ENCODE assay signal across 21 cellular contexts in genomic region chr20:50026746-50027575, GRCh38. TPM values are rescaled to one million over a fixed set of nuclear protein-coding genes. Genes with fewer than 3 reads are reported as not detected.
A peak's percentile ranks its signal among the peaks of the same experiment; 100 is the strongest.
DNase-seq lines count a peak whose midpoint lies in the region; ATAC-seq, FAIRE-seq and TF ChIP-seq lines count a peak whose summit lies in the region.
"Had no signal": no experiment of that assay in that cellular context is flagged by ENCODE, and none has a peak within 500 bp of the region (broad histone marks: within the 10 kb centered on the region; RNA-seq: fewer than 3 reads in every experiment).

No MANE protein-coding gene starts in this region.

- intact Hi-C loops in Calu3 (cut with micrococcal nuclease; ENCODE audit: unreplicated experiment) = no loop called here

- no peaks in the 10 kb centered on the region for H3K36me3 ChIP-seq in RWPE2 (ENCODE audit: low read depth)
- no peaks in the 10 kb centered on the region for H3K36me3 ChIP-seq in rectal smooth muscle tissue (ENCODE audit: control insufficient read depth, insufficient read depth, low read length)

- in situ Hi-C loops in GM13977 (cut with MboI; ENCODE audit: low pct_unique_long_range_greater_than_20kb, low sequenced_read_pairs, unreplicated experiment) = no loop called here

- no peak overlapping the region for H3K4me3 ChIP-seq in RWPE2 (ENCODE audit: severe bottlenecking)
- H3K4me3 ChIP-seq in fibroblast of mammary gland (ENCODE audit: control insufficient read depth, low read depth, low read length) = no peak overlapping the region
- no peak overlapping the region for H3K4me3 ChIP-seq in rectal smooth muscle tissue (ENCODE audit: low read length)
- H3K4me3 ChIP-seq: psoas muscle had no signal

- no peak for ATAC-seq in RWPE2 (ENCODE audit: low read depth)
- no peak for ATAC-seq in GM21825 (IDR thresholded peaks at IDR 0.05; ENCODE audit: unreplicated experiment)
- ATAC-seq: natural killer cell had no signal

- peak overlapping the region; percentile 1 for H3K27ac Mint-ChIP-seq in Calu3 (ENCODE audit: unreplicated experiment)
- H3K27ac Mint-ChIP-seq: CD8-positive, alpha-beta memory T cell; memory B cell; natural killer cell; T-helper 1 cell treated with Interleukin-12 subunit alpha and Interleukin-12 subunit beta and Interleukin-4 antibody, amounts not matched to agents 30 μg/mL and 1 μg/mL, for 36 hours had no signal

- TF ChIP-seq CTCF in Calu3 (IDR thresholded peaks at IDR 0.05; ENCODE audit: unreplicated experiment) (no peak), RWPE2 (IDR thresholded peaks at IDR 0.05; ENCODE audit: poor library complexity, severe bottlenecking) (no peak), fibroblast of mammary gland (conservative IDR thresholded peaks at IDR 0.05; ENCODE audit: control insufficient read depth, insufficient read depth, low read depth, low read length) (no peak), GM13977 (IDR thresholded peaks at IDR 0.05; ENCODE audit: extremely low read depth, insufficient read depth, missing control alignments) (no peak)

- H3K27me3 Mint-ChIP-seq in Calu3 (ENCODE audit: unreplicated experiment) = no peaks in the 10 kb centered on the region

- H3K9ac ChIP-seq in rectal smooth muscle tissue (ENCODE audit: low read length) = no peak overlapping the region

- no peak for FAIRE-seq in urothelium cell line (lab: Jason Lieb, UNC)
- FAIRE-seq: endometrium, keratinocyte had no signal

- CTCF ChIA-PET in Calu3 (lab: Charles Lee) = interaction anchor here (0.6 to 0.7 kb wide), 2 partner anchors 19 to 434 kb away, joined by 3 read pairs; no protein-coding TSS in a partner anchor

- peaks cover 27% of the 10 kb centered on the region for H3K4me1 ChIP-seq in RWPE2 (ENCODE audit: insufficient read depth, poor library complexity, severe bottlenecking)
- H3K4me1 ChIP-seq in rectal smooth muscle tissue (ENCODE audit: control insufficient read depth, insufficient read depth, low read length) = peaks cover 6% of the 10 kb centered on the region

- no TSS peak for BruUV-seq in Calu3 (replicated peaks; lab: Mats Ljungman, UMichigan)

- H3K4me1 Mint-ChIP-seq in Calu3 (ENCODE audit: low read depth, unreplicated experiment) = peaks cover 58% of the 10 kb centered on the region
- H3K4me1 Mint-ChIP-seq: CD8-positive, alpha-beta memory T cell had no signal

- H3K9me3 Mint-ChIP-seq in Calu3 (ENCODE audit: low read depth, unreplicated experiment) = no peaks in the 10 kb centered on the region
- H3K9me3 Mint-ChIP-seq: CD8-positive, alpha-beta memory T cell; memory B cell; natural killer cell; T-helper 1 cell treated with Interleukin-12 subunit alpha and Interleukin-12 subunit beta and Interleukin-4 antibody, amounts not matched to agents 30 μg/mL and 1 μg/mL, for 36 hours had no signal

- no peak for DNase-seq in Calu3
- DNase-seq in RWPE2 (ENCODE audit: low spot score) = no peak
- peak; percentile 24 for DNase-seq in fibroblast of mammary gland (ENCODE audit: low read depth)
- no peak for DNase-seq in urothelium cell line (ENCODE audit: low spot score)
- DNase-seq in GM13977 (ENCODE audit: low spot score) = no peak
- no peak for DNase-seq in 8988T
- DNase-seq: activated naive CD4-positive, alpha-beta T cell; CD8-positive, alpha-beta memory T cell; DMS79 treated with DMSO at 0.1 percent for 48 hours; MV-4-11; natural killer cell; NCI-H187; NCI-H510A treated with DMSO at 0.1 percent for 48 hours; SHP77 treated with DMSO at 0.1 percent for 48 hours had no signal

- no peaks in the 10 kb centered on the region for H3K9me3 ChIP-seq in RWPE2 (ENCODE audit: severe bottlenecking)
- H3K9me3 ChIP-seq: psoas muscle had no signal

- no peaks in the 10 kb centered on the region for H3K27me3 ChIP-seq in RWPE2 (ENCODE audit: insufficient read depth, poor library complexity, severe bottlenecking)
- no peaks in the 10 kb centered on the region for H3K27me3 ChIP-seq in rectal smooth muscle tissue (ENCODE audit: control insufficient read depth, insufficient read depth, low read length)

- no peak overlapping the region for H3K4me3 Mint-ChIP-seq in Calu3 (ENCODE audit: low read depth, unreplicated experiment)
- H3K4me3 Mint-ChIP-seq: CD8-positive, alpha-beta memory T cell; memory B cell; natural killer cell; T-helper 1 cell treated with Interleukin-12 subunit alpha and Interleukin-12 subunit beta and Interleukin-4 antibody, amounts not matched to agents 30 μg/mL and 1 μg/mL, for 36 hours had no signal

- peak overlapping the region; percentile 51 for H3K27ac ChIP-seq in RWPE2 (ENCODE audit: poor library complexity, severe bottlenecking)
- peak overlapping the region; percentile 19 for H3K27ac ChIP-seq in rectal smooth muscle tissue (ENCODE audit: low read depth, low read length)
- H3K27ac ChIP-seq: psoas muscle had no signal

- peaks cover 19% of the 10 kb centered on the region for H3K36me3 Mint-ChIP-seq in Calu3 (ENCODE audit: insufficient read depth, unreplicated experiment)
- H3K36me3 Mint-ChIP-seq: CD8-positive, alpha-beta memory T cell; natural killer cell had no signal

RNA-seq across cellular contexts. Expression of gene SNAI1, which starts 44.2 kb away (rescaled TPM):
- 0.81 and 0.90 TPM in 2 replicates for total RNA-seq in Calu3 (2022)
